In genomic region chr4:112272292-112272691, GRCh38 we compare ENCODE assay signal across 17 cellular contexts.
"Had no signal": no experiment of that assay in that cellular context is flagged by ENCODE, and none has a peak within 500 bp of the region (broad histone marks: within the 10 kb centered on the region; RNA-seq: fewer than 3 reads in every experiment).

No MANE protein-coding gene starts in this region.

- ATAC-seq: gastroesophageal sphincter, heart left ventricle, left lung had no signal

- H3K9me3 ChIP-seq: esophagus muscularis mucosa, gastroesophageal sphincter, left lung, tibial nerve had no signal

- H3K9me3 Mint-ChIP-seq: neural crest cell had no signal

- H3K4me1 Mint-ChIP-seq: neural crest cell had no signal

- H3K4me3 Mint-ChIP-seq: neural crest cell had no signal

- H3K27me3 ChIP-seq: esophagus muscularis mucosa, gastroesophageal sphincter, heart left ventricle, left lung, tibial nerve had no signal

- H3K27ac ChIP-seq: esophagus muscularis mucosa, gastroesophageal sphincter, heart left ventricle, left lung, tibial nerve, WERI-Rb-1 had no signal

- DNase-seq: activated CD8-positive, alpha-beta memory T cell treated with anti-CD3 and anti-CD28 coated beads, Interleukin-2, amount 50 U/mL, for 48 hours; activated gamma-delta T cell treated with Interleukin-2 at 50 U/mL for 16 hours; effector CD4-positive, alpha-beta T cell; heart left ventricle; left lung; midbrain; retina; stimulated activated CD4-positive, alpha-beta T cell treated with anti-CD3 and anti-CD28 coated beads, Interleukin-12 subunit alpha, Interleukin-12 subunit beta, amount 100 ng/mL, for 4 hours; stimulated activated CD4-positive, alpha-beta T cell treated with anti-CD3 and anti-CD28 coated beads, Interleukin-1b, Interleukin-23, amount 100 ng/mL, for 48 hours; stimulated activated CD8-positive, alpha-beta memory T cell treated with anti-CD3 and anti-CD28 coated beads, Interleukin-4, amount 100 ng/mL, for 48 hours; stimulated activated naive CD4-positive, alpha-beta T cell treated with Interleukin-2 at 50 U/mL for 16 hours; T-helper 2 cell; WERI-Rb-1 had no signal
